Comparison of ENCODE assay signal across 22 cellular contexts in genomic region chr1:237011432-237011831, GRCh38. TPM values are rescaled to one million over a fixed set of nuclear protein-coding genes. Genes with fewer than 3 reads are reported as not detected.
DNase-seq lines count a peak whose midpoint lies in the region; ATAC-seq and TF ChIP-seq lines count a peak whose summit lies in the region.
"Had no signal": no experiment of that assay in that cellular context is flagged by ENCODE, and none has a peak within 500 bp of the region (broad histone marks: within the 10 kb centered on the region; RNA-seq: fewer than 3 reads in every experiment).

No MANE protein-coding gene starts in this region.

- DNase-seq in Right ventricle myocardium superior (no peak), Right ventricle myocardium inferior (ENCODE audit: missing footprints) (no peak), left ventricle myocardium superior (no peak), sigmoid colon (no peak), aorta (no peak), DMS153 treated with DMSO at 0.1 percent for 48 hours (lab: John Stamatoyannopoulos, UW; ENCODE audit: unreplicated experiment) (no peak)
- DNase-seq in activated CD8-positive, alpha-beta T cell treated with anti-CD3 and anti-CD28 coated beads, Interleukin-2, amount 10 ng/mL, durations not matched to agents 7 days and 5 days: no peak
- DNase-seq: AML-193, DMS79, KG1, MV-4-11, NCI-H1694 treated with DMSO at 0.1 percent for 48 hours, NCI-H2107, NCI-H2227 treated with DMSO at 0.1 percent for 48 hours, NCI-H524, NCI-H82, PC-3, RPMI8226 had no signal

- TF ChIP-seq CTCF in sigmoid colon (IDR thresholded peaks at IDR 0.05): no peak

- TF ChIP-seq EP300 in sigmoid colon (IDR thresholded peaks at IDR 0.05): peak in 2 of 4 donors; percentile 3 to 18

- no peaks in the 10 kb centered on the region for H3K9me3 Mint-ChIP-seq in activated CD8-positive, alpha-beta T cell treated with anti-CD3 and anti-CD28 coated beads, Interleukin-2, amount 10 ng/mL, durations not matched to agents 7 days and 5 days (ENCODE audit: insufficient read depth)

- 85 to 86% methylated on average over 3 of the region's 3 CpGs for WGBS in sigmoid colon, 2 donors
- WGBS in aorta, 2 donors: 7 to 9% methylated on average over 3 of the region's 3 CpGs

- H3K36me3 Mint-ChIP-seq in activated CD8-positive, alpha-beta T cell treated with anti-CD3 and anti-CD28 coated beads, Interleukin-2, amount 10 ng/mL, durations not matched to agents 7 days and 5 days (ENCODE audit: low read depth): no peaks in the 10 kb centered on the region

- no peaks in the 10 kb centered on the region for H3K27me3 ChIP-seq in sigmoid colon
- H3K27me3 ChIP-seq in aorta (ENCODE audit: control insufficient read depth in 1 of 2, insufficient read depth in 2 of 2, low read length in 1 of 2): no peaks in the 10 kb centered on the region

- H3K4me1 ChIP-seq in sigmoid colon (peaks cover 0 to 27% (median 21%) of the 10 kb centered on the region in 4 donors), aorta (ENCODE audit: control insufficient read depth in 1 of 2, insufficient read depth in 2 of 2, low read length in 2 of 2) (peaks cover 4 to 17% of the 10 kb centered on the region in 2 donors)

- ATAC-seq in Right ventricle myocardium superior (ENCODE audit: poor library complexity) (peak; percentile 32), Right ventricle myocardium inferior (no peak), left ventricle myocardium superior (peak; percentile 54), aorta (ENCODE audit: low FRiP score) (peak; percentile 51), GM18505 (IDR thresholded peaks at IDR 0.05; ENCODE audit: unreplicated experiment) (no peak)
- ATAC-seq in activated CD8-positive, alpha-beta T cell treated with anti-CD3 and anti-CD28 coated beads, Interleukin-2, amount 10 ng/mL, durations not matched to agents 7 days and 5 days: no peak
- ATAC-seq: HepG2, PC-3 had no signal

- H3K4me3 Mint-ChIP-seq in activated CD8-positive, alpha-beta T cell treated with anti-CD3 and anti-CD28 coated beads, Interleukin-2, amount 10 ng/mL, durations not matched to agents 7 days and 5 days: no peak overlapping the region

- H3K36me3 ChIP-seq in sigmoid colon (no peaks in the 10 kb centered on the region), aorta (ENCODE audit: control insufficient read depth in 1 of 2, insufficient read depth in 2 of 2, low read length in 1 of 2) (no peaks in the 10 kb centered on the region)

- TF ChIP-seq POLR2A in sigmoid colon (IDR thresholded peaks at IDR 0.05) (no peak), GM18505 (IDR thresholded peaks at IDR 0.05; ENCODE audit: borderline replicate concordance, extremely low read depth, insufficient read depth, insufficient read length) (no peak)

- H3K27ac Mint-ChIP-seq in activated CD8-positive, alpha-beta T cell treated with anti-CD3 and anti-CD28 coated beads, Interleukin-2, amount 10 ng/mL, durations not matched to agents 7 days and 5 days: no peak overlapping the region

- intact Hi-C loops in Right ventricle myocardium superior (cut with DNase I) (no loop called here), Right ventricle myocardium inferior (cut with DNase I) (no loop called here), left ventricle myocardium superior (cut with micrococcal nuclease) (no loop called here), sigmoid colon (cut with DNase I) (loop anchor here (10.0 kb wide), 1 partner anchor 117 kb away; no protein-coding TSS in a partner anchor), aorta (cut with DNase I) (no loop called here)

- POLR2A ChIA-PET in activated CD8-positive, alpha-beta T cell treated with anti-CD3 and anti-CD28 coated beads, Interleukin-2, amount 10 ng/mL, durations not matched to agents 7 days and 5 days (lab: Charles Lee): no interaction called here

- no peaks in the 10 kb centered on the region for H3K9me3 ChIP-seq in sigmoid colon
- no peaks in the 10 kb centered on the region for H3K9me3 ChIP-seq in aorta (ENCODE audit: control insufficient read depth, low read length)

- H3K4me3 ChIP-seq in sigmoid colon (no peak overlapping the region), aorta (ENCODE audit: low read length in 2 of 2) (no peak overlapping the region)

- no peaks in the 10 kb centered on the region for H3K27me3 Mint-ChIP-seq in activated CD8-positive, alpha-beta T cell treated with anti-CD3 and anti-CD28 coated beads, Interleukin-2, amount 10 ng/mL, durations not matched to agents 7 days and 5 days (ENCODE audit: low read depth)

- H3K27ac ChIP-seq in sigmoid colon (peak overlapping the region; percentile 67 to 90 (median 78)), aorta (ENCODE audit: low read depth in 1 of 2, low read length in 2 of 2) (peak overlapping the region; percentile 97 to 100)
- H3K27ac ChIP-seq: 22Rv1, C4-2B had no signal

- CTCF ChIA-PET in activated CD8-positive, alpha-beta T cell treated with anti-CD3 and anti-CD28 coated beads, Interleukin-2, amount 10 ng/mL, durations not matched to agents 7 days and 5 days (lab: Charles Lee): no interaction called here

- H3K4me1 Mint-ChIP-seq in activated CD8-positive, alpha-beta T cell treated with anti-CD3 and anti-CD28 coated beads, Interleukin-2, amount 10 ng/mL, durations not matched to agents 7 days and 5 days (ENCODE audit: low read depth): no peaks in the 10 kb centered on the region

RNA-seq across cellular contexts. Expression of gene MT1HL1, which starts 7.2 kb away (rescaled TPM):
- not detected for total RNA-seq in Right ventricle myocardium superior
- total RNA-seq in Right ventricle myocardium inferior: not detected
- not detected for total RNA-seq in left ventricle myocardium superior
- not detected for total RNA-seq in sigmoid colon
- polyA plus RNA-seq in sigmoid colon: not detected
- not detected for total RNA-seq in aorta
- not detected for polyA plus RNA-seq in aorta
- total RNA-seq in activated CD8-positive, alpha-beta T cell treated with anti-CD3 and anti-CD28 coated beads, Interleukin-2, amount 10 ng/mL, durations not matched to agents 7 days and 5 days: not detected
- total RNA-seq: HepG2, PC-3 had no signal
- polyA plus RNA-seq: HepG2 had no signal

RNA-seq across cellular contexts. Expression of gene RYR2, which starts 30.6 kb away (rescaled TPM):
- total RNA-seq in Right ventricle myocardium superior (744 TPM), Right ventricle myocardium inferior (694 TPM), left ventricle myocardium superior (828 TPM), sigmoid colon (10 to 100 TPM in 3 of 4 donors, 1 to 10 TPM in 1; 6.1 to 22.4 (median 16.3) TPM), aorta (100 to 1,000 TPM in 1 of 2 donors, 10 to 100 TPM in 1; 31.3 to 128 TPM)
- polyA plus RNA-seq in sigmoid colon (under 1 TPM; under 0.01 to 0.86 (median 0.23) TPM), aorta (1 to 10 TPM; 2.6 to 4.0 TPM)
- not detected for total RNA-seq in activated CD8-positive, alpha-beta T cell treated with anti-CD3 and anti-CD28 coated beads, Interleukin-2, amount 10 ng/mL, durations not matched to agents 7 days and 5 days
- total RNA-seq: HepG2, PC-3 had no signal
- polyA plus RNA-seq: HepG2 had no signal

Comparison
In these comparisons a context has a peak if more than half of its experiments do, and no peak if none do; other contexts are left out.
1. ATAC-seq: peak in Right ventricle myocardium superior (single experiment), left ventricle myocardium superior (single experiment) and aorta (single experiment); none in Right ventricle myocardium inferior (single experiment), activated CD8-positive, alpha-beta T cell treated with anti-CD3 and anti-CD28 coated beads, Interleukin-2, amount 10 ng/mL, durations not matched to agents 7 days and 5 days (single experiment) and GM18505 (single experiment).
2. RNA of gene RYR2, which starts 30.6 kb away (total RNA-seq): 828 TPM in left ventricle myocardium superior (single experiment), 744 TPM in Right ventricle myocardium superior (single experiment), 694 TPM in Right ventricle myocardium inferior (single experiment), 31.3 to 128 TPM in aorta and 6.1 to 22.4 TPM in sigmoid colon; not detected in activated CD8-positive, alpha-beta T cell treated with anti-CD3 and anti-CD28 coated beads, Interleukin-2, amount 10 ng/mL, durations not matched to agents 7 days and 5 days; every median in the first group is over 4 times any median in the second.